Comparison of ENCODE assay signal across 14 cellular contexts in the genomic region with DNA sequence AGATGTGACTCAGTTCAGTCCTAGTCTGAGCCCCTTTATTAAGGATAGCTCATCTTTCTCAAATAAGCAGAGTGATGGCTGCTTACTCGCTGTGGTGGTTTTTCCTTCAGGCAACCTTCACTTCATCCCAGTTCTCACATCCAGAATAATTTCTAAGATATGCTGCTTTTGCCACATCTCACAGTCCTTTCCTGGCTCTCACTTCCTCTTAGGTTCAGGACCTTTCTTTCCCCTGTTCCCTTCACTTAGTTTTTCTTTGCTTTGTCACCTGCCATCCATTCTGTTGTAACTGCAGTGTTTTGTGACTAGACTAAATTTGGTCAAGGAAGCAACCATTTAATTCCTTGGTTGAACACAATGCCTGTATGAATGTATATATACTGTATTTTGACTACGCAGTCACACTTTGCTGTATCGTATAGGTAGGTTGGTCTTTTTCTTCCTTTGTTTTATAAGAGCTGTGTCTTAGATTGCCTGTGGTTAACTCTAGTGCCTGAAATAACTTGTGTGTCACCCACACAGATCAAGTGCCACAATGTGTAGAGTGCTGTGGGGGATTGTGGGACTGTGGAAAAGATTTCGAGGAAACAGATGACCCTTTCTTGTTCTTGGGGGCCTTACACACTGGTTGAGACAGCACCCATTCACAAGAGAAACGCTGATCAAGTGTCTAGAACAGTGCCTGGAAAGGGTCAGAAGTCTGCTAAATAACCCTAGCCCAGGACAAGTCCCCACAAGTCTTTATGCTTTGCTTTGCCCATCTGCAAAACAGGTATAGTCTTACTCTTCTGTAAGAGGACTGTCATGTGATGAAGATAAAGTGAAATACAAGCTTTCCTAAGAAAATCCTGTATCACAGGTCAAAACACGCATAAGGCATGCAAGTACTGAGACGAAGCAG. TPM values are rescaled to one million over a fixed set of nuclear protein-coding genes. Genes with fewer than 3 reads are reported as not detected.
DNase-seq lines count a peak whose midpoint lies in the region; ATAC-seq and TF ChIP-seq lines count a peak whose summit lies in the region.
"Had no signal": no experiment of that assay in that cellular context is flagged by ENCODE, and none has a peak within 500 bp of the region (broad histone marks: within the 10 kb centered on the region; RNA-seq: fewer than 3 reads in every experiment).

No MANE protein-coding gene starts in this region.

- H2BK12ac ChIP-seq in trophoblast cell (ENCODE audit: low read length): no peak overlapping the region

- H3K27ac ChIP-seq in Panc1 (ENCODE audit: low read length): no peak overlapping the region
- H3K27ac ChIP-seq in trophoblast cell (ENCODE audit: low read depth, low read length): peak overlapping the region; percentile 2
- no peak overlapping the region for H3K27ac ChIP-seq in brain microvascular endothelial cell
- H3K27ac ChIP-seq: 22Rv1, cardiac muscle cell, thoracic aorta, WERI-Rb-1 had no signal

- H3K9me3 ChIP-seq in Panc1 (ENCODE audit: control insufficient read depth, insufficient read depth, low read depth, low read length): no peaks in the 10 kb centered on the region
- no peaks in the 10 kb centered on the region for H3K9me3 ChIP-seq in trophoblast cell (ENCODE audit: insufficient read depth, low read depth, low read length)
- H3K9me3 ChIP-seq: thoracic aorta had no signal

- no peak overlapping the region for H3K9ac ChIP-seq in trophoblast cell (ENCODE audit: low read length)

- H3K4ac ChIP-seq in trophoblast cell (ENCODE audit: low read depth, low read length): peak overlapping the region; percentile 86

- H2AK5ac ChIP-seq in trophoblast cell (ENCODE audit: low read length): no peak overlapping the region

- no peak overlapping the region for H2AFZ ChIP-seq in trophoblast cell (ENCODE audit: insufficient read depth, low read length, poor library complexity)

- TF ChIP-seq CTCF in Panc1 (IDR thresholded peaks at IDR 0.05) (no peak), endothelial cell (IDR thresholded peaks at IDR 0.05; ENCODE audit: unreplicated experiment) (no peak), brain microvascular endothelial cell (IDR thresholded peaks at IDR 0.05; ENCODE audit: low read depth, low read length, missing control alignments) (no peak)

- H3K9me3 Mint-ChIP-seq in endothelial cell (ENCODE audit: unreplicated experiment): no peaks in the 10 kb centered on the region

- H3K36me3 Mint-ChIP-seq in endothelial cell (ENCODE audit: low read depth, unreplicated experiment): peaks cover 39% of the 10 kb centered on the region

- BruUV-seq in Panc1 (replicated peaks; lab: Mats Ljungman, UMichigan): TSS peak; percentile 55

- no peak overlapping the region for H4K8ac ChIP-seq in trophoblast cell (ENCODE audit: low read depth, low read length)

- no peak overlapping the region; a peak in 1 of 4 replicates for H3K4me3 ChIP-seq in Panc1 (ENCODE audit: low read depth in 2 of 2, low read length in 2 of 2)
- H3K4me3 ChIP-seq in trophoblast cell (ENCODE audit: low read depth, low read length): no peak overlapping the region
- H3K4me3 ChIP-seq in brain microvascular endothelial cell (ENCODE audit: low read depth, low read length): no peak overlapping the region
- H3K4me3 ChIP-seq: cardiac muscle cell, thoracic aorta had no signal

- H3K4me1 ChIP-seq in Panc1 (ENCODE audit: control insufficient read depth, insufficient read depth, low read length): peaks cover 30% of the 10 kb centered on the region
- H3K4me1 ChIP-seq in trophoblast cell (ENCODE audit: control insufficient read depth in 1 of 2, insufficient read depth in 2 of 2, low read length in 2 of 2): peaks cover 6 to 7% of the 10 kb centered on the region in 2 experiments

- H4K12ac ChIP-seq in trophoblast cell (ENCODE audit: low read depth, low read length): no peak overlapping the region

- peaks cover 3% of the 10 kb centered on the region for H3K27me3 Mint-ChIP-seq in endothelial cell (ENCODE audit: unreplicated experiment)

- H3K4me1 Mint-ChIP-seq in endothelial cell (ENCODE audit: unreplicated experiment): peaks cover 22% of the 10 kb centered on the region

- POLR2A ChIA-PET in Panc1 (lab: Charles Lee): no interaction called here

- H3K27ac Mint-ChIP-seq in endothelial cell (ENCODE audit: unreplicated experiment): peak overlapping the region; percentile 20

- no peak overlapping the region for H3K14ac ChIP-seq in trophoblast cell (ENCODE audit: low read length)

- WGBS in trophoblast cell (ENCODE audit: extremely low coverage, insufficient coverage, insufficient read length): no CpG with 5 or more reads among the region's 7 CpGs

- in situ Hi-C loops in Panc1 (cut with HindIII; ENCODE audit: low pct_unique_long_range_greater_than_20kb, low sequenced_read_pairs) (no loop called here), brain microvascular endothelial cell (cut with HindIII; ENCODE audit: low pct_ligation_motif_present, low sequenced_read_pairs) (no loop called here)

- H3K4me3 Mint-ChIP-seq in endothelial cell (ENCODE audit: unreplicated experiment): peak overlapping the region; percentile 81

- peaks cover 37% of the 10 kb centered on the region for H3K36me3 ChIP-seq in Panc1 (ENCODE audit: control insufficient read depth, insufficient read depth, low read length)
- H3K36me3 ChIP-seq in trophoblast cell (ENCODE audit: control insufficient read depth in 1 of 2, insufficient read depth in 2 of 2, low read length in 2 of 2): peaks cover 22 to 42% of the 10 kb centered on the region in 2 experiments
- peaks cover 46% of the 10 kb centered on the region for H3K36me3 ChIP-seq in brain microvascular endothelial cell (replicated peaks)

- no peak overlapping the region for H3K23ac ChIP-seq in trophoblast cell (ENCODE audit: low read length)

- peak overlapping the region; percentile 19 for H4K91ac ChIP-seq in trophoblast cell (ENCODE audit: low read depth, low read length)

- CTCF ChIA-PET in Panc1 (lab: Charles Lee): no interaction called here

- H3K79me2 ChIP-seq in trophoblast cell (ENCODE audit: control insufficient read depth, insufficient read depth, low read length, poor library complexity): peaks cover 17% of the 10 kb centered on the region

- no peak overlapping the region for H3K18ac ChIP-seq in trophoblast cell (ENCODE audit: low read length)

- H3K4me2 ChIP-seq in trophoblast cell (ENCODE audit: low read length): no peak overlapping the region

- H2BK120ac ChIP-seq in trophoblast cell (ENCODE audit: insufficient read depth, low read length, poor library complexity): no peak overlapping the region

- H2BK5ac ChIP-seq in trophoblast cell (ENCODE audit: low read depth, low read length, poor library complexity): no peak overlapping the region

- peaks cover 15% of the 10 kb centered on the region for H3K79me1 ChIP-seq in trophoblast cell (ENCODE audit: low read length)

- ATAC-seq in Panc1 (no peak), GM19351 (IDR thresholded peaks at IDR 0.05; ENCODE audit: unreplicated experiment) (no peak)

- intact Hi-C loops in Panc1 (cut with micrococcal nuclease; ENCODE audit: unreplicated experiment): no loop called here

- DNase-seq in NOMO-1 treated with DMSO at 0.1 percent for 48 hours (lab: John Stamatoyannopoulos, UW; ENCODE audit: unreplicated experiment) (peak; percentile 16), NOMO-1 (lab: John Stamatoyannopoulos, UW; ENCODE audit: unreplicated experiment in 2 of 2) (no peak), Panc1 (ENCODE audit: low read depth, low spot score) (no peak), endothelial cell (ENCODE audit: low spot score) (no peak), trophoblast cell (no peak), anterior cingulate cortex (lab: John Stamatoyannopoulos, UW) (no peak), brain microvascular endothelial cell (no peak)
- DNase-seq: KBM-7, NCI-H69, WERI-Rb-1 had no signal

- no peaks in the 10 kb centered on the region for H3K27me3 ChIP-seq in Panc1 (ENCODE audit: control insufficient read depth, insufficient read depth, low read length)
- H3K27me3 ChIP-seq in trophoblast cell (ENCODE audit: insufficient read depth, low read length): no peaks in the 10 kb centered on the region
- no peaks in the 10 kb centered on the region for H3K27me3 ChIP-seq in brain microvascular endothelial cell (replicated peaks)
- H3K27me3 ChIP-seq: cardiac muscle cell had no signal

RNA-seq across cellular contexts. Expression of gene ZNF655, which starts 2.6 kb away (rescaled TPM):
- total RNA-seq in Panc1 (2021; ENCODE audit: unreplicated experiment): 54.9 TPM
- polyA plus RNA-seq in Panc1 (2012; ENCODE audit: insufficient read length): 48.4 TPM
- 36.3 TPM for total RNA-seq in endothelial cell (ENCODE audit: unreplicated experiment)
- polyA plus RNA-seq in trophoblast cell (2013): 38.5 and 40.3 TPM in 2 replicates

RNA-seq across cellular contexts. Expression of gene FAM200A, which starts 9.2 kb away (rescaled TPM):
- total RNA-seq in Panc1 (2021; ENCODE audit: unreplicated experiment): 4.6 TPM
- polyA plus RNA-seq in Panc1 (2012; ENCODE audit: insufficient read length): 3.5 TPM
- 6.8 TPM for total RNA-seq in endothelial cell (ENCODE audit: unreplicated experiment)
- 4.3 and 4.6 TPM in 2 replicates for polyA plus RNA-seq in trophoblast cell (2013)

RNA-seq across cellular contexts. Expression of gene TMEM225B, which starts 37.0 kb away (rescaled TPM):
- 0.31 TPM for total RNA-seq in Panc1 (2021; ENCODE audit: unreplicated experiment)
- polyA plus RNA-seq in Panc1 (2012; ENCODE audit: insufficient read length): 0.64 TPM
- 0.46 TPM for total RNA-seq in endothelial cell (ENCODE audit: unreplicated experiment)
- polyA plus RNA-seq in trophoblast cell (2013): 0.51 and 0.74 TPM in 2 replicates

RNA-seq across cellular contexts. Expression of gene ZSCAN25, which starts 55.7 kb away (rescaled TPM):
- total RNA-seq in Panc1 (2021; ENCODE audit: unreplicated experiment): 14.8 TPM
- 9.6 TPM for polyA plus RNA-seq in Panc1 (2012; ENCODE audit: insufficient read length)
- 23.8 TPM for total RNA-seq in endothelial cell (ENCODE audit: unreplicated experiment)
- 7.6 and 8.2 TPM in 2 replicates for polyA plus RNA-seq in trophoblast cell (2013)

RNA-seq across cellular contexts. Expression of gene ZKSCAN5, which starts 56.6 kb away (rescaled TPM):
- total RNA-seq in Panc1 (2021; ENCODE audit: unreplicated experiment) (17.5 TPM), endothelial cell (ENCODE audit: unreplicated experiment) (17.8 TPM)
- polyA plus RNA-seq in Panc1 (2012; ENCODE audit: insufficient read length): 13.7 TPM
- 7.8 and 8.4 TPM in 2 replicates for polyA plus RNA-seq in trophoblast cell (2013)
